1 cellular context compared by ENCODE assay signal in genomic region chr6:32937230-32937633, GRCh38.
TF ChIP-seq lines count a peak whose summit lies in the region.

No MANE protein-coding gene starts in this region.

TF ChIP-seq in HepG2, 621 proteins besides CTCF, POLR2A, EP300 and RAD21:
- no peak for TF ChIP-seq HNF4A (CRISPR knock-in tag; IDR thresholded peaks at IDR 0.05)
- no peak for TF ChIP-seq ZNF407 (CRISPR knock-in tag; IDR thresholded peaks at IDR 0.05; ENCODE audit: not compliant biosample characterization)
- TF ChIP-seq KMT2B (CRISPR knock-in tag; IDR thresholded peaks at IDR 0.05), result no peak
- TF ChIP-seq TEAD3 (CRISPR knock-in tag; optimal IDR thresholded peaks at IDR 0.05; ENCODE audit: borderline replicate concordance), result no peak
